In genomic region chr13:23618341-23618740, GRCh38 we compare ENCODE assay signal across 15 cellular contexts. TPM values are rescaled to one million over a fixed set of nuclear protein-coding genes. Genes with fewer than 3 reads are reported as not detected.
DNase-seq lines count a peak whose midpoint lies in the region; ATAC-seq and TF ChIP-seq lines count a peak whose summit lies in the region.
"Had no signal": no experiment of that assay in that cellular context is flagged by ENCODE, and none has a peak within 500 bp of the region (broad histone marks: within the 10 kb centered on the region; RNA-seq: fewer than 3 reads in every experiment).

No MANE protein-coding gene starts in this region.

- TF ChIP-seq CTCF in Caco-2 (IDR thresholded peaks at IDR 0.05; ENCODE audit: insufficient read depth in 1 of 2, low read depth in 1 of 2, low read length in 1 of 2, severe bottlenecking in 1 of 2, unreplicated experiment in 1 of 2), result no peak
- TF ChIP-seq CTCF in CD4-positive, alpha-beta T cell (IDR thresholded peaks at IDR 0.05), result no peak

- H3K27ac ChIP-seq in epithelial cell of prostate (no peak overlapping the region), mesodermal cell (ENCODE audit: low read depth, low read length, severe bottlenecking) (peak overlapping the region; percentile 78)
- no peak overlapping the region for H3K27ac ChIP-seq in CD4-positive, alpha-beta T cell (ENCODE audit: low read depth, low read length)

- H3K27ac Mint-ChIP-seq in Caco-2 (ENCODE audit: unreplicated experiment), result peak overlapping the region; percentile 75
- no peak overlapping the region for H3K27ac Mint-ChIP-seq in CD4-positive, alpha-beta T cell
- H3K27ac Mint-ChIP-seq: T-helper 1 cell treated with Interleukin-12 subunit alpha and Interleukin-12 subunit beta and Interleukin-4 antibody, amounts not matched to agents 30 μg/mL and 1 μg/mL, for 36 hours had no signal

- BruUV-seq in Caco-2 (replicated peaks; lab: Mats Ljungman, UMichigan), result no TSS peak

- CTCF ChIA-PET in Caco-2 (lab: Charles Lee), result no interaction called here
- CTCF ChIA-PET in CD4-positive, alpha-beta T cell (lab: Charles Lee), result no interaction called here

- no peaks in the 10 kb centered on the region for H3K9me3 Mint-ChIP-seq in Caco-2 (ENCODE audit: unreplicated experiment)
- no peaks in the 10 kb centered on the region for H3K9me3 Mint-ChIP-seq in CD4-positive, alpha-beta T cell
- H3K9me3 Mint-ChIP-seq: activated T-cell treated with anti-CD3 and anti-CD28 coated beads, Interleukin-2, amount 50 U/mL, for 4 hours; T-helper 1 cell treated with Interleukin-12 subunit alpha and Interleukin-12 subunit beta and Interleukin-4 antibody, amounts not matched to agents 30 μg/mL and 1 μg/mL, for 36 hours had no signal

- ATAC-seq in CD4-positive, alpha-beta T cell (ENCODE audit: poor library complexity), result no peak
- ATAC-seq in GM21526 (IDR thresholded peaks at IDR 0.05; ENCODE audit: low FRiP score, unreplicated experiment), result no peak
- ATAC-seq: activated T-cell treated with anti-CD3 and anti-CD28 coated beads, Interleukin-2, amount 50 U/mL, for 4 hours; left lobe of liver had no signal

- H3K4me3 ChIP-seq in Caco-2 (ENCODE audit: low read depth, low read length) (no peak overlapping the region), mesodermal cell (ENCODE audit: extremely low read depth, insufficient read depth, low read length, poor library complexity, severe bottlenecking) (no peak overlapping the region)

- H3K36me3 ChIP-seq in Caco-2 (ENCODE audit: control insufficient read depth, insufficient read depth, low read length) (peaks cover 4% of the 10 kb centered on the region), mesodermal cell (ENCODE audit: control insufficient read depth, insufficient read depth, low read length) (peaks cover 22% of the 10 kb centered on the region)

- H3K9me3 ChIP-seq in Caco-2, result no peaks in the 10 kb centered on the region
- H3K9me3 ChIP-seq in mesodermal cell (ENCODE audit: control insufficient read depth, low read length), result peaks cover 3% of the 10 kb centered on the region
- H3K9me3 ChIP-seq in CD4-positive, alpha-beta T cell (ENCODE audit: control insufficient read depth, low read length), result no peaks in the 10 kb centered on the region

- H3K27me3 ChIP-seq in Caco-2 (replicated peaks; ENCODE audit: control insufficient read depth, insufficient read depth, low read length), result no peaks in the 10 kb centered on the region
- peaks cover 14% of the 10 kb centered on the region for H3K27me3 ChIP-seq in CD4-positive, alpha-beta T cell (ENCODE audit: control insufficient read depth, insufficient read depth, low read length)

- DNase-seq in Caco-2 (peak in 1 of 2 experiments; percentile 59), LoVo (ENCODE audit: low spot score) (peak; percentile 5), epithelial cell of prostate (ENCODE audit: low read depth, low spot score) (peak; percentile 66), activated gamma-delta T cell (lab: John Stamatoyannopoulos, UW) (no peak), Kasumi-1 (lab: John Stamatoyannopoulos, UW) (no peak)
- no peak for DNase-seq in CD4-positive, alpha-beta T cell
- DNase-seq: activated T-cell treated with anti-CD3 and anti-CD28 coated beads, Interleukin-2, amount 50 U/mL, for 4 hours; DMS79 treated with DMSO at 0.1 percent for 48 hours; Karpas-422; NCI-H510A; small intestine had no signal

- H3K4me1 ChIP-seq in Caco-2 (peaks cover 35% of the 10 kb centered on the region), mesodermal cell (ENCODE audit: control insufficient read depth, insufficient read depth, low read length, poor library complexity, severe bottlenecking) (peaks cover 20% of the 10 kb centered on the region)

- H3K4me1 Mint-ChIP-seq in Caco-2 (ENCODE audit: low read depth, unreplicated experiment), result peaks cover 44% of the 10 kb centered on the region
- no peaks in the 10 kb centered on the region for H3K4me1 Mint-ChIP-seq in CD4-positive, alpha-beta T cell (ENCODE audit: low read depth)

- no peaks in the 10 kb centered on the region for H3K27me3 Mint-ChIP-seq in Caco-2 (ENCODE audit: insufficient read depth, unreplicated experiment)
- H3K27me3 Mint-ChIP-seq in CD4-positive, alpha-beta T cell, result peaks cover 12% of the 10 kb centered on the region

- intact Hi-C loops in Caco-2 (cut with micrococcal nuclease; ENCODE audit: unreplicated experiment), result no loop called here
- intact Hi-C loops in CD4-positive, alpha-beta T cell (cut with DNase I, micrococcal nuclease), result no loop called here

- H3K36me3 Mint-ChIP-seq in Caco-2 (ENCODE audit: insufficient read depth, unreplicated experiment), result peaks cover 82% of the 10 kb centered on the region
- no peaks in the 10 kb centered on the region for H3K36me3 Mint-ChIP-seq in CD4-positive, alpha-beta T cell (ENCODE audit: low read depth)

- POLR2A ChIA-PET in Caco-2 (lab: Charles Lee), result no interaction called here
- POLR2A ChIA-PET in CD4-positive, alpha-beta T cell (lab: Charles Lee), result no interaction called here

- 89 to 91% methylated on average over 5 to 6 of the region's 8 CpGs for WGBS in mesodermal cell (ENCODE audit: insufficient coverage in 2 of 2), 2 experiments

- H3K4me3 Mint-ChIP-seq in Caco-2 (ENCODE audit: unreplicated experiment), result no peak overlapping the region
- no peak overlapping the region for H3K4me3 Mint-ChIP-seq in CD4-positive, alpha-beta T cell
- H3K4me3 Mint-ChIP-seq: activated T-cell treated with anti-CD3 and anti-CD28 coated beads, Interleukin-2, amount 50 U/mL, for 4 hours; T-helper 1 cell treated with Interleukin-12 subunit alpha and Interleukin-12 subunit beta and Interleukin-4 antibody, amounts not matched to agents 30 μg/mL and 1 μg/mL, for 36 hours had no signal

RNA-seq across cellular contexts. Expression of gene TNFRSF19, which starts 48.1 kb away (rescaled TPM):
- 63.4 and 66.4 TPM in 2 replicates for total RNA-seq in Caco-2 (2022)
- polyA plus RNA-seq in mesodermal cell (2013, experiment 1 of 2), result 44.9 TPM
- polyA plus RNA-seq in mesodermal cell (2013, experiment 2 of 2), result 37.7 TPM
- total RNA-seq in CD4-positive, alpha-beta T cell, result not detected

Comparison
In these comparisons a context has a peak if more than half of its experiments do, and no peak if none do; other contexts are left out.
1. DNase-seq: peak in LoVo (single experiment) and epithelial cell of prostate (single experiment); none in activated gamma-delta T cell (single experiment), CD4-positive, alpha-beta T cell (0 of 10) and Kasumi-1 (0 of 2).
2. RNA of gene TNFRSF19, which starts 48.1 kb away (total RNA-seq): 63.4 to 66.4 TPM in Caco-2; not detected in CD4-positive, alpha-beta T cell; every median in the first group is over 10 times any median in the second.